ENCODE assay signal across 29 cellular contexts in genomic region chrX:85808217-85808616, GRCh38.
"Had no signal": no experiment of that assay in that cellular context is flagged by ENCODE, and none has a peak within 500 bp of the region (broad histone marks: within the 10 kb centered on the region; RNA-seq: fewer than 3 reads in every experiment).

No MANE protein-coding gene starts in this region.

- H3K4me3 ChIP-seq: colonic mucosa, esophagus muscularis mucosa, gastrocnemius medialis, heart right ventricle, hepatocyte had no signal

- DNase-seq: activated CD4-positive, alpha-beta T cell treated with anti-CD3 and anti-CD28 coated beads for 48 hours; activated CD4-positive, alpha-beta T cell treated with anti-CD3 and anti-CD28 coated beads, Interleukin-2, amount 50 U/mL, for 1 hour; activated CD4-positive, alpha-beta T cell treated with anti-CD3 and anti-CD28 coated beads, Interleukin-2, amount 50 U/mL, for 48 hours; activated CD8-positive, alpha-beta memory T cell treated with anti-CD3 and anti-CD28 coated beads for 24 hours; activated CD8-positive, alpha-beta T cell treated with anti-CD3 and anti-CD28 coated beads for 36 hours; activated effector memory CD4-positive, alpha-beta T cell treated with Interleukin-2 at 50 U/mL for 16 hours; activated gamma-delta T cell treated with Interleukin-2 at 50 U/mL for 16 hours; activated naive CD4-positive, alpha-beta T cell treated with anti-CD3 and anti-CD28 coated beads, Interleukin-2, amount 50 U/mL, for 16 hours; activated naive CD4-positive, alpha-beta T cell treated with Interleukin-2 at 50 U/mL for 16 hours; activated T-cell treated with anti-CD3 and anti-CD28 coated beads, Interleukin-2, amount 50 U/mL, for 4 hours; amniotic stem cell; anterior cingulate cortex; brain microvascular endothelial cell; caudate nucleus; colonic mucosa; effector CD8-positive, alpha-beta T cell; erythroblast; foreskin keratinocyte; gastrocnemius medialis; heart right ventricle; T-helper 2 cell had no signal

- H3K4me1 Mint-ChIP-seq: activated T-helper 17 cell treated with anti-CD3 and anti-CD28 coated beads, Interleukin-2, amount 50 U/mL, for 72 hours; WTC11 had no signal

- H3K27me3 Mint-ChIP-seq: activated CD8-positive, alpha-beta T cell treated with anti-CD3 and anti-CD28 coated beads for 36 hours; activated naive CD8-positive, alpha-beta T cell; activated T-helper 17 cell treated with anti-CD3 and anti-CD28 coated beads, Interleukin-2, amount 50 U/mL, for 72 hours had no signal

- H3K27ac Mint-ChIP-seq: activated CD8-positive, alpha-beta T cell treated with anti-CD3 and anti-CD28 coated beads for 36 hours; activated naive CD8-positive, alpha-beta T cell; activated T-helper 17 cell treated with anti-CD3 and anti-CD28 coated beads, Interleukin-2, amount 50 U/mL, for 72 hours; WTC11 had no signal

- H3K27ac ChIP-seq: brain microvascular endothelial cell, colonic mucosa, esophagus muscularis mucosa, foreskin keratinocyte, gastrocnemius medialis, heart right ventricle, hepatocyte, VCaP had no signal

- H3K4me3 Mint-ChIP-seq: activated CD8-positive, alpha-beta T cell treated with anti-CD3 and anti-CD28 coated beads for 36 hours; activated naive CD8-positive, alpha-beta T cell; activated T-cell treated with anti-CD3 and anti-CD28 coated beads, Interleukin-2, amount 50 U/mL, for 4 hours; activated T-helper 17 cell treated with anti-CD3 and anti-CD28 coated beads, Interleukin-2, amount 50 U/mL, for 72 hours; WTC11 had no signal

- H3K9me3 ChIP-seq: colonic mucosa, gastrocnemius medialis had no signal

- FAIRE-seq: astrocyte, TTC549 had no signal

- H3K27me3 ChIP-seq: brain microvascular endothelial cell, colonic mucosa, esophagus muscularis mucosa, foreskin keratinocyte, gastrocnemius medialis, hepatocyte had no signal

- ATAC-seq: activated CD8-positive, alpha-beta T cell treated with anti-CD3 and anti-CD28 coated beads for 36 hours; activated T-cell treated with anti-CD3 and anti-CD28 coated beads, Interleukin-2, amount 50 U/mL, for 4 hours; activated T-helper 17 cell treated with anti-CD3 and anti-CD28 coated beads, Interleukin-2, amount 50 U/mL, for 72 hours; foreskin keratinocyte; gastrocnemius medialis; heart right ventricle; WTC11 had no signal

- H3K4me1 ChIP-seq: colonic mucosa, esophagus muscularis mucosa, foreskin keratinocyte, gastrocnemius medialis, heart right ventricle had no signal

- H3K36me3 ChIP-seq: brain microvascular endothelial cell, colonic mucosa, esophagus muscularis mucosa, gastrocnemius medialis, heart right ventricle had no signal

- H3K36me3 Mint-ChIP-seq: activated naive CD8-positive, alpha-beta T cell had no signal
